In genomic region chr3:53729618-53730017, GRCh38 we compare ENCODE assay signal across 13 cellular contexts.
A peak's percentile ranks its signal among the peaks of the same experiment; 100 is the strongest.
DNase-seq lines count a peak whose midpoint lies in the region; ATAC-seq and TF ChIP-seq lines count a peak whose summit lies in the region.
"Had no signal": no experiment of that assay in that cellular context is flagged by ENCODE, and none has a peak within 500 bp of the region (broad histone marks: within the 10 kb centered on the region; RNA-seq: fewer than 3 reads in every experiment).

No MANE protein-coding gene starts in this region.

- H3K9me3 Mint-ChIP-seq in mesothelial cell of epicardium: no peaks in the 10 kb centered on the region
- no peaks in the 10 kb centered on the region for H3K9me3 Mint-ChIP-seq in nephron progenitor cell

- H3K4me1 ChIP-seq in left ventricle myocardium inferior: peaks cover 15% of the 10 kb centered on the region
- H3K4me1 ChIP-seq in lower lobe of right lung: no peaks in the 10 kb centered on the region

- H3K27me3 Mint-ChIP-seq in mesothelial cell of epicardium (ENCODE audit: low read depth) (peaks cover 17% of the 10 kb centered on the region), nephron progenitor cell (ENCODE audit: low read depth, poor library complexity) (peaks cover 11% of the 10 kb centered on the region)

- no peak overlapping the region for H3K4me3 Mint-ChIP-seq in mesothelial cell of epicardium
- no peak overlapping the region for H3K4me3 Mint-ChIP-seq in nephron progenitor cell

- TF ChIP-seq CTCF in left ventricle myocardium inferior (IDR thresholded peaks at IDR 0.05; ENCODE audit: borderline replicate concordance) (peak; percentile 39), mesothelial cell of epicardium (IDR thresholded peaks at IDR 0.05; ENCODE audit: unreplicated experiment) (no peak), lower lobe of right lung (IDR thresholded peaks at IDR 0.05) (no peak), nephron progenitor cell (IDR thresholded peaks at IDR 0.05) (no peak)

- H3K36me3 Mint-ChIP-seq in mesothelial cell of epicardium (no peaks in the 10 kb centered on the region), nephron progenitor cell (ENCODE audit: low read depth) (no peaks in the 10 kb centered on the region)

- no peak overlapping the region for H3K27ac ChIP-seq in left ventricle myocardium inferior (replicated peaks)
- no peak overlapping the region for H3K27ac ChIP-seq in lower lobe of right lung
- H3K27ac ChIP-seq: RWPE1 had no signal

- H3K9me3 ChIP-seq in left ventricle myocardium inferior (replicated peaks) (no peaks in the 10 kb centered on the region), lower lobe of right lung (no peaks in the 10 kb centered on the region)

- intact Hi-C loops in left ventricle myocardium inferior (cut with micrococcal nuclease): no loop called here
- intact Hi-C loops in Right ventricle myocardium inferior (cut with DNase I): loop anchor here (5.0 kb wide), 1 partner anchor 118 kb away; the partner anchor contains the start of genes CHDH and IL17RB
- intact Hi-C loops in lower lobe of right lung (cut with DNase I): no loop called here

- H3K4me1 Mint-ChIP-seq in mesothelial cell of epicardium (peaks cover 16% of the 10 kb centered on the region), nephron progenitor cell (peaks cover 35% of the 10 kb centered on the region)

- DNase-seq in left ventricle myocardium inferior (no peak), Right ventricle myocardium inferior (ENCODE audit: missing footprints) (no peak), mesothelial cell of epicardium (ENCODE audit: low spot score in 2 of 2, unreplicated experiment in 2 of 2) (no peak), lower lobe of right lung (no peak), nephron progenitor cell (no peak)
- DNase-seq: AML-193; NCI-H2081 treated with DMSO at 0.1 percent for 48 hours; occipital lobe; stimulated activated naive CD4-positive, alpha-beta T cell treated with Interleukin-2 at 50 U/mL for 16 hours had no signal

- H3K27me3 ChIP-seq in left ventricle myocardium inferior (ENCODE audit: low read depth) (peaks cover 43% of the 10 kb centered on the region), lower lobe of right lung (ENCODE audit: low read depth) (no peaks in the 10 kb centered on the region)

- ATAC-seq in Right ventricle myocardium inferior: no peak
- ATAC-seq in HG03565 (IDR thresholded peaks at IDR 0.05; ENCODE audit: unreplicated experiment): peak; percentile 61
- ATAC-seq in esophagus mucosa: peak; percentile 36
- ATAC-seq in lower lobe of right lung: no peak
- ATAC-seq in HG03439 (IDR thresholded peaks at IDR 0.05; ENCODE audit: unreplicated experiment): no peak

- H3K36me3 ChIP-seq in left ventricle myocardium inferior (no peaks in the 10 kb centered on the region), lower lobe of right lung (peaks cover 8% of the 10 kb centered on the region)

- H3K4me3 ChIP-seq in left ventricle myocardium inferior: no peak overlapping the region
- H3K4me3 ChIP-seq in lower lobe of right lung: no peak overlapping the region

- H3K27ac Mint-ChIP-seq in mesothelial cell of epicardium (no peak overlapping the region), nephron progenitor cell (no peak overlapping the region)

Comparison
In these comparisons a context has a peak if more than half of its experiments do, and no peak if none do; other contexts are left out.
1. ATAC-seq: peak in HG03565 (single experiment) and esophagus mucosa (single experiment); none in Right ventricle myocardium inferior (single experiment), lower lobe of right lung (0 of 2) and HG03439 (single experiment).